9 cellular contexts compared by ENCODE assay signal in genomic region chr3:129827765-129828164, GRCh38.
DNase-seq lines count a peak whose midpoint lies in the region; ATAC-seq lines count a peak whose summit lies in the region.
"Had no signal": no experiment of that assay in that cellular context is flagged by ENCODE, and none has a peak within 500 bp of the region (broad histone marks: within the 10 kb centered on the region; RNA-seq: fewer than 3 reads in every experiment).

No MANE protein-coding gene starts in this region.

- H3K4me3 Mint-ChIP-seq in activated T-cell treated with anti-CD3 and anti-CD28 coated beads, Interleukin-2, amount 50 U/mL, for 24 hours = no peak overlapping the region
- peak overlapping the region; percentile 20 for H3K4me3 Mint-ChIP-seq in stimulated activated effector memory CD8-positive, alpha-beta T cell treated with anti-CD3 and anti-CD28 coated beads, Interleukin-12 subunit alpha, Interleukin-12 subunit beta, amount 100 ng/mL, for 72 hours

- no peaks in the 10 kb centered on the region for H3K9me3 Mint-ChIP-seq in activated T-cell treated with anti-CD3 and anti-CD28 coated beads, Interleukin-2, amount 50 U/mL, for 24 hours
- H3K9me3 Mint-ChIP-seq in stimulated activated effector memory CD8-positive, alpha-beta T cell treated with anti-CD3 and anti-CD28 coated beads, Interleukin-12 subunit alpha, Interleukin-12 subunit beta, amount 100 ng/mL, for 72 hours = no peaks in the 10 kb centered on the region

- H3K36me3 Mint-ChIP-seq in activated T-cell treated with anti-CD3 and anti-CD28 coated beads, Interleukin-2, amount 50 U/mL, for 24 hours (ENCODE audit: low read depth) = peaks cover 6% of the 10 kb centered on the region
- no peaks in the 10 kb centered on the region for H3K36me3 Mint-ChIP-seq in stimulated activated effector memory CD8-positive, alpha-beta T cell treated with anti-CD3 and anti-CD28 coated beads, Interleukin-12 subunit alpha, Interleukin-12 subunit beta, amount 100 ng/mL, for 72 hours

- H3K27ac Mint-ChIP-seq in activated T-cell treated with anti-CD3 and anti-CD28 coated beads, Interleukin-2, amount 50 U/mL, for 24 hours = no peak overlapping the region
- H3K27ac Mint-ChIP-seq in stimulated activated effector memory CD8-positive, alpha-beta T cell treated with anti-CD3 and anti-CD28 coated beads, Interleukin-12 subunit alpha, Interleukin-12 subunit beta, amount 100 ng/mL, for 72 hours = peak overlapping the region; percentile 77

- H3K4me1 Mint-ChIP-seq in activated T-cell treated with anti-CD3 and anti-CD28 coated beads, Interleukin-2, amount 50 U/mL, for 24 hours (ENCODE audit: low read depth) = peaks cover 24% of the 10 kb centered on the region
- peaks cover 24% of the 10 kb centered on the region for H3K4me1 Mint-ChIP-seq in stimulated activated effector memory CD8-positive, alpha-beta T cell treated with anti-CD3 and anti-CD28 coated beads, Interleukin-12 subunit alpha, Interleukin-12 subunit beta, amount 100 ng/mL, for 72 hours

- peak; percentile 88 for ATAC-seq in HG03108 (IDR thresholded peaks at IDR 0.05; ENCODE audit: unreplicated experiment)
- peak; percentile 65 to 82 for ATAC-seq in activated CD4-positive, CD25-positive, alpha-beta regulatory T cell treated with anti-CD3 and anti-CD28 coated beads, Interleukin-2, amount 50 U/mL, for 24 hours
- ATAC-seq in stimulated activated effector memory CD8-positive, alpha-beta T cell treated with anti-CD3 and anti-CD28 coated beads, Interleukin-12 subunit alpha, Interleukin-12 subunit beta, amount 100 ng/mL, for 72 hours = peak; percentile 95
- ATAC-seq: Panc1 had no signal

- DNase-seq in activated T-cell treated with anti-CD3 and anti-CD28 coated beads, Interleukin-2, amount 50 U/mL, for 1 hour = peak; percentile 27
- DNase-seq in activated T-cell treated with anti-CD3 and anti-CD28 coated beads, Interleukin-2, amount 50 U/mL, for 24 hours = no peak
- DNase-seq in stimulated activated effector memory CD8-positive, alpha-beta T cell treated with anti-CD3 and anti-CD28 coated beads, Interleukin-12 subunit alpha, Interleukin-12 subunit beta, amount 100 ng/mL, for 72 hours (ENCODE audit: low spot score in 2 of 2) = peak; percentile 4 to 58
- no peak for DNase-seq in SHP77 (lab: John Stamatoyannopoulos, UW)
- DNase-seq in GM03348 (ENCODE audit: low spot score) = no peak
- no peak for DNase-seq in DMS114 treated with DMSO at 0.1 percent for 48 hours (lab: John Stamatoyannopoulos, UW; ENCODE audit: unreplicated experiment)

- no peaks in the 10 kb centered on the region for H3K27me3 Mint-ChIP-seq in activated T-cell treated with anti-CD3 and anti-CD28 coated beads, Interleukin-2, amount 50 U/mL, for 24 hours

Comparison
In these comparisons a context has a peak if more than half of its experiments do, and no peak if none do; other contexts are left out.
1. DNase-seq: peak in activated T-cell treated with anti-CD3 and anti-CD28 coated beads, Interleukin-2, amount 50 U/mL, for 1 hour (single experiment) and stimulated activated effector memory CD8-positive, alpha-beta T cell treated with anti-CD3 and anti-CD28 coated beads, Interleukin-12 subunit alpha, Interleukin-12 subunit beta, amount 100 ng/mL, for 72 hours (2 of 2); none in activated T-cell treated with anti-CD3 and anti-CD28 coated beads, Interleukin-2, amount 50 U/mL, for 24 hours (single experiment), SHP77 (0 of 2), GM03348 (single experiment) and DMS114 treated with DMSO at 0.1 percent for 48 hours (single experiment).
2. Peak in every context shown above with its lines, with median percentiles within 50 percentile points of each other: ATAC-seq.